Comparison of ENCODE assay signal across 13 cellular contexts in genomic region chr11:128515086-128515485, GRCh38.
A peak's percentile ranks its signal among the peaks of the same experiment; 100 is the strongest.
DNase-seq lines count a peak whose midpoint lies in the region; ATAC-seq and TF ChIP-seq lines count a peak whose summit lies in the region.
"Had no signal": no experiment of that assay in that cellular context is flagged by ENCODE, and none has a peak within 500 bp of the region (broad histone marks: within the 10 kb centered on the region; RNA-seq: fewer than 3 reads in every experiment).

No MANE protein-coding gene starts in this region.

- H3K4me3 Mint-ChIP-seq in activated CD4-positive, alpha-beta T cell treated with anti-CD3 and anti-CD28 coated beads, Interleukin-2, amount 10 ng/mL, durations not matched to agents 7 days and 5 days, result peak overlapping the region; percentile 96
- peak overlapping the region; percentile 79 for H3K4me3 Mint-ChIP-seq in stimulated activated memory B cell treated with anti-CD40 and anti-IgM and Interleukin-4, amounts not matched to agents 10 μg/mL and 1 μg/mL and 100 μg/mL, for 72 hours
- H3K4me3 Mint-ChIP-seq in CD14-positive monocyte, result no peak overlapping the region
- H3K4me3 Mint-ChIP-seq: neural progenitor cell had no signal

- H3K36me3 Mint-ChIP-seq in activated CD4-positive, alpha-beta T cell treated with anti-CD3 and anti-CD28 coated beads, Interleukin-2, amount 10 ng/mL, durations not matched to agents 7 days and 5 days (ENCODE audit: low read depth), result peaks cover 97% of the 10 kb centered on the region
- peaks cover 56% of the 10 kb centered on the region for H3K36me3 Mint-ChIP-seq in stimulated activated memory B cell treated with anti-CD40 and anti-IgM and Interleukin-4, amounts not matched to agents 10 μg/mL and 1 μg/mL and 100 μg/mL, for 72 hours
- peaks cover 4 to 22% of the 10 kb centered on the region in 2 donors for H3K36me3 Mint-ChIP-seq in CD14-positive monocyte
- H3K36me3 Mint-ChIP-seq: neural progenitor cell had no signal

- H3K4me1 Mint-ChIP-seq in activated CD4-positive, alpha-beta T cell treated with anti-CD3 and anti-CD28 coated beads, Interleukin-2, amount 10 ng/mL, durations not matched to agents 7 days and 5 days, result peaks cover 63% of the 10 kb centered on the region
- H3K4me1 Mint-ChIP-seq in stimulated activated memory B cell treated with anti-CD40 and anti-IgM and Interleukin-4, amounts not matched to agents 10 μg/mL and 1 μg/mL and 100 μg/mL, for 72 hours, result peaks cover 93% of the 10 kb centered on the region
- peaks cover 2% of the 10 kb centered on the region for H3K4me1 Mint-ChIP-seq in CD14-positive monocyte
- H3K4me1 Mint-ChIP-seq: neural progenitor cell had no signal

- CTCF ChIA-PET in activated CD4-positive, alpha-beta T cell treated with anti-CD3 and anti-CD28 coated beads, Interleukin-2, amount 10 ng/mL, durations not matched to agents 7 days and 5 days (lab: Charles Lee), result interaction anchor here (1.1 to 1.3 kb wide), 2 partner anchors 39 to 118 kb away, joined by 3 to 4 read pairs; no protein-coding TSS in a partner anchor

- peak overlapping the region in 3 of 4 donors; percentile 8 to 84 (median 75) for H3K4me3 ChIP-seq in Peyer's patch
- H3K4me3 ChIP-seq in effector memory CD4-positive, alpha-beta T cell (ENCODE audit: insufficient read depth, low read depth, low read length, poor library complexity, severe bottlenecking), result peak overlapping the region; percentile 90
- no peak overlapping the region for H3K4me3 ChIP-seq in foreskin fibroblast (ENCODE audit: low read depth in 1 of 2, low read length in 2 of 2)
- H3K4me3 ChIP-seq: A549, body of pancreas, neural progenitor cell had no signal

- no peaks in the 10 kb centered on the region for H3K27me3 ChIP-seq in Peyer's patch
- H3K27me3 ChIP-seq in effector memory CD4-positive, alpha-beta T cell (replicated peaks; ENCODE audit: control insufficient read depth, insufficient read depth, low read length, poor library complexity, severe bottlenecking), result no peaks in the 10 kb centered on the region
- H3K27me3 ChIP-seq: body of pancreas had no signal

- H3K4me1 ChIP-seq in Peyer's patch, result peaks cover 0 to 37% (median 12%) of the 10 kb centered on the region in 4 donors
- H3K4me1 ChIP-seq in effector memory CD4-positive, alpha-beta T cell (ENCODE audit: control insufficient read depth, insufficient read depth, low read length, poor library complexity, severe bottlenecking), result peaks cover 34% of the 10 kb centered on the region
- H3K4me1 ChIP-seq: neural progenitor cell had no signal

- no peak for ATAC-seq in stimulated activated memory B cell treated with anti-CD40 and anti-IgM and Interleukin-4, amounts not matched to agents 10 μg/mL and 1 μg/mL and 100 μg/mL, for 72 hours
- ATAC-seq: A549 had no signal

- H3K9me3 Mint-ChIP-seq in activated CD4-positive, alpha-beta T cell treated with anti-CD3 and anti-CD28 coated beads, Interleukin-2, amount 10 ng/mL, durations not matched to agents 7 days and 5 days, result no peaks in the 10 kb centered on the region
- H3K9me3 Mint-ChIP-seq in stimulated activated memory B cell treated with anti-CD40 and anti-IgM and Interleukin-4, amounts not matched to agents 10 μg/mL and 1 μg/mL and 100 μg/mL, for 72 hours, result no peaks in the 10 kb centered on the region
- no peaks in the 10 kb centered on the region for H3K9me3 Mint-ChIP-seq in CD14-positive monocyte
- H3K9me3 Mint-ChIP-seq: neural progenitor cell had no signal

- peak overlapping the region; percentile 93 for H3K27ac Mint-ChIP-seq in activated CD4-positive, alpha-beta T cell treated with anti-CD3 and anti-CD28 coated beads, Interleukin-2, amount 10 ng/mL, durations not matched to agents 7 days and 5 days
- H3K27ac Mint-ChIP-seq in stimulated activated memory B cell treated with anti-CD40 and anti-IgM and Interleukin-4, amounts not matched to agents 10 μg/mL and 1 μg/mL and 100 μg/mL, for 72 hours, result peak overlapping the region; percentile 80
- no peak overlapping the region for H3K27ac Mint-ChIP-seq in CD14-positive monocyte
- H3K27ac Mint-ChIP-seq: neural progenitor cell had no signal

- H3K27me3 Mint-ChIP-seq in activated CD4-positive, alpha-beta T cell treated with anti-CD3 and anti-CD28 coated beads, Interleukin-2, amount 10 ng/mL, durations not matched to agents 7 days and 5 days, result no peaks in the 10 kb centered on the region
- H3K27me3 Mint-ChIP-seq in stimulated activated memory B cell treated with anti-CD40 and anti-IgM and Interleukin-4, amounts not matched to agents 10 μg/mL and 1 μg/mL and 100 μg/mL, for 72 hours, result no peaks in the 10 kb centered on the region
- peaks cover 0 to 3% (median 3%) of the 10 kb centered on the region in 3 donors for H3K27me3 Mint-ChIP-seq in CD14-positive monocyte (ENCODE audit: low read depth in 3 of 3)

- peak overlapping the region; percentile 15 to 98 (median 74) for H3K27ac ChIP-seq in Peyer's patch
- H3K27ac ChIP-seq in effector memory CD4-positive, alpha-beta T cell (ENCODE audit: insufficient read depth, low read length, poor library complexity, severe bottlenecking), result peak overlapping the region; percentile 93
- H3K27ac ChIP-seq: neural progenitor cell had no signal

- TF ChIP-seq CTCF in Peyer's patch (IDR thresholded peaks at IDR 0.05) (no peak), foreskin fibroblast (IDR thresholded peaks at IDR 0.05; ENCODE audit: low read depth, low read length) (no peak), CD14-positive monocyte (IDR thresholded peaks at IDR 0.05) (no peak)

- TF ChIP-seq POLR2A in Peyer's patch (IDR thresholded peaks at IDR 0.05), result no peak

- POLR2A ChIA-PET in activated CD4-positive, alpha-beta T cell treated with anti-CD3 and anti-CD28 coated beads, Interleukin-2, amount 10 ng/mL, durations not matched to agents 7 days and 5 days (lab: Charles Lee), result no interaction called here

- H3K36me3 ChIP-seq in Peyer's patch, result peaks cover 0 to 4% (median 0%) of the 10 kb centered on the region in 3 donors
- peaks cover 41% of the 10 kb centered on the region for H3K36me3 ChIP-seq in effector memory CD4-positive, alpha-beta T cell (ENCODE audit: control insufficient read depth, insufficient read depth, low read length)
- H3K36me3 ChIP-seq: neural progenitor cell had no signal

- no peaks in the 10 kb centered on the region for H3K9me3 ChIP-seq in Peyer's patch
- H3K9me3 ChIP-seq in effector memory CD4-positive, alpha-beta T cell (ENCODE audit: control insufficient read depth, low read length), result no peaks in the 10 kb centered on the region
- H3K9me3 ChIP-seq: A549, body of pancreas had no signal

- intact Hi-C loops in CD14-positive monocyte (cut with micrococcal nuclease), result no loop called here

- DNase-seq in activated CD4-positive, alpha-beta T cell treated with anti-CD3 and anti-CD28 coated beads, Interleukin-2, amount 10 ng/mL, durations not matched to agents 7 days and 5 days, result no peak
- no peak for DNase-seq in activated CD4-positive, alpha-beta T cell treated with anti-CD3 and anti-CD28 coated beads for 1 hour
- DNase-seq in Peyer's patch (no peak), foreskin fibroblast (no peak), NCI-H2196 (lab: John Stamatoyannopoulos, UW; ENCODE audit: unreplicated experiment) (no peak), CD14-positive monocyte (ENCODE audit: low spot score) (no peak)
- no peak for DNase-seq in effector memory CD4-positive, alpha-beta T cell
- DNase-seq: activated CD4-positive, alpha-beta T cell treated with anti-CD3 and anti-CD28 coated beads, Interleukin-2, amount 50 U/mL, for 48 hours; body of pancreas; erythroblast had no signal

Comparison
In these comparisons a context has a peak if more than half of its experiments do, and no peak if none do; other contexts are left out.
1. H3K27ac Mint-ChIP-seq: peak in activated CD4-positive, alpha-beta T cell treated with anti-CD3 and anti-CD28 coated beads, Interleukin-2, amount 10 ng/mL, durations not matched to agents 7 days and 5 days (single experiment) and stimulated activated memory B cell treated with anti-CD40 and anti-IgM and Interleukin-4, amounts not matched to agents 10 μg/mL and 1 μg/mL and 100 μg/mL, for 72 hours (single experiment); none in CD14-positive monocyte (0 of 7).
2. H3K4me3 Mint-ChIP-seq: peak in activated CD4-positive, alpha-beta T cell treated with anti-CD3 and anti-CD28 coated beads, Interleukin-2, amount 10 ng/mL, durations not matched to agents 7 days and 5 days (single experiment) and stimulated activated memory B cell treated with anti-CD40 and anti-IgM and Interleukin-4, amounts not matched to agents 10 μg/mL and 1 μg/mL and 100 μg/mL, for 72 hours (single experiment); none in CD14-positive monocyte (0 of 2).
3. H3K4me3 ChIP-seq: peak in Peyer's patch (3 of 4) and effector memory CD4-positive, alpha-beta T cell (single experiment); none in foreskin fibroblast (0 of 2).